9 cellular contexts compared by ENCODE assay signal in genomic region chr6:112043032-112044007, GRCh38. TPM values are rescaled to one million over a fixed set of nuclear protein-coding genes. Genes with fewer than 3 reads are reported as not detected.
A peak's percentile ranks its signal among the peaks of the same experiment; 100 is the strongest.
DNase-seq lines count a peak whose midpoint lies in the region; ATAC-seq and TF ChIP-seq lines count a peak whose summit lies in the region.
"Had no signal": no experiment of that assay in that cellular context is flagged by ENCODE, and none has a peak within 500 bp of the region (broad histone marks: within the 10 kb centered on the region; RNA-seq: fewer than 3 reads in every experiment).

No MANE protein-coding gene starts in this region.

- peak; percentile 88 for ATAC-seq in GM19043 (IDR thresholded peaks at IDR 0.05; ENCODE audit: low read depth, unreplicated experiment)
- peak; percentile 91 for ATAC-seq in HG03432 (IDR thresholded peaks at IDR 0.05; ENCODE audit: unreplicated experiment)

- no peaks in the 10 kb centered on the region for H3K27me3 ChIP-seq in kidney epithelial cell (ENCODE audit: control insufficient read depth, insufficient read depth, low read length)

- H3K36me3 ChIP-seq in kidney epithelial cell (ENCODE audit: control insufficient read depth, insufficient read depth, low read length), result no peaks in the 10 kb centered on the region

- peak overlapping the region; percentile 63 for H3K4me3 ChIP-seq in kidney epithelial cell (ENCODE audit: low read depth, low read length)

- TF ChIP-seq CTCF in kidney epithelial cell (IDR thresholded peaks at IDR 0.05; ENCODE audit: insufficient read depth, low read length, poor library complexity, severe bottlenecking), result peak; percentile 97

- DNase-seq in AG20443 (ENCODE audit: low spot score) (peak; percentile 89), NCI-H446 treated with DMSO at 0.1 percent for 48 hours (lab: John Stamatoyannopoulos, UW) (peak; percentile 82), cerebellum (ENCODE audit: low spot score) (peak; percentile 92), kidney epithelial cell (ENCODE audit: low read depth) (no peak)
- DNase-seq in activated CD4-positive, CD25-positive, alpha-beta regulatory T cell treated with anti-CD3 and anti-CD28 coated beads, Interleukin-2, amount 50 U/mL, for 72 hours, result peak; percentile 90
- DNase-seq in stimulated activated CD4-positive, alpha-beta T cell treated with anti-CD3 and anti-CD28 coated beads, Interleukin-15, amount 100 ng/mL, for 24 hours, result peak; percentile 94

RNA-seq across cellular contexts. Expression of gene CCN6, which starts 10.6 kb away (rescaled TPM):
- total RNA-seq in cerebellum, result not detected
- 1.0 and 1.5 TPM in 2 replicates for total RNA-seq in kidney epithelial cell
- total RNA-seq: activated CD8-positive, alpha-beta memory T cell treated with anti-CD3 and anti-CD28 coated beads for 36 hours had no signal

RNA-seq across cellular contexts. Expression of gene TUBE1, which starts 44.0 kb away (rescaled TPM):
- 68.3 TPM for total RNA-seq in cerebellum
- 24.7 and 37.0 TPM in 2 replicates for total RNA-seq in kidney epithelial cell

RNA-seq across cellular contexts. Expression of gene FAM229B, which starts 44.1 kb away (rescaled TPM):
- 23.9 TPM for total RNA-seq in cerebellum
- 3.6 and 13.0 TPM in 2 replicates for total RNA-seq in kidney epithelial cell
